28 cellular contexts compared by ENCODE assay signal in the genomic region with DNA sequence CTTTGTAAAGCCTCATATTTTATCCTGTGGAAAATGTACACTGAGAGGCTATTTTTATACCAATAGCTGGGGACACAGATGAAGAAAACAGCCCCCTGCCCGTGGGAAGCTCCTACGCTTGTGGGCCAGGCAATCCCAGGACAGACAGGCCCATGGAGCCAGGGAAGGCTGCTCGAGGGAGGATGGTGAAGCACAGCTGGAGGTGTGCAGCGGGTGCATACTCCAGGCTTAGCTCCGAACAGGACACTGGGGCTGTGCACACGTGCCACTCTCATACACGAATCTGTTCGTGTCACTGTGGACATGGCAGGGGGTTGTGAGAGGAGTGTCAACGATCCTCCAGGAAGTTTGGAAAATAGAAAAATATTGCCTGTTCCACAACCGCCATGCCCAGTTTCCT. TPM values are rescaled to one million over a fixed set of nuclear protein-coding genes. Genes with fewer than 3 reads are reported as not detected.
DNase-seq lines count a peak whose midpoint lies in the region; ATAC-seq and TF ChIP-seq lines count a peak whose summit lies in the region.
"Had no signal": no experiment of that assay in that cellular context is flagged by ENCODE, and none has a peak within 500 bp of the region (broad histone marks: within the 10 kb centered on the region; RNA-seq: fewer than 3 reads in every experiment).

No MANE protein-coding gene starts in this region.

- no peak for TF ChIP-seq POLR2A in IMR-90 (IDR thresholded peaks at IDR 0.05; ENCODE audit: low read depth, low read length)

- ATAC-seq in IMR-90 (ENCODE audit: low read depth): no peak
- no peak for ATAC-seq in Panc1
- no peak for ATAC-seq in CD4-positive, alpha-beta T cell (ENCODE audit: poor library complexity)
- ATAC-seq in GM19395 (IDR thresholded peaks at IDR 0.05; ENCODE audit: unreplicated experiment): no peak
- ATAC-seq: HCT116, K562 had no signal

- no peaks in the 10 kb centered on the region for H3K27me3 ChIP-seq in IMR-90 (ENCODE audit: control insufficient read depth, insufficient read depth, low read length)
- no peaks in the 10 kb centered on the region for H3K27me3 ChIP-seq in Panc1 (ENCODE audit: control insufficient read depth, insufficient read depth, low read length)
- H3K27me3 ChIP-seq in CD4-positive, alpha-beta T cell (ENCODE audit: control insufficient read depth, insufficient read depth, low read length): no peaks in the 10 kb centered on the region
- H3K27me3 ChIP-seq: SJSA1 had no signal

- H2AK5ac ChIP-seq in IMR-90 (ENCODE audit: low read depth, low read length): no peak overlapping the region; the same call in 1 of the 2 replicates

- H3K9ac ChIP-seq in IMR-90 (ENCODE audit: low read depth, low read length): no peak overlapping the region

- 93% methylated on average over 3 of the region's 10 CpGs; no CpG with 5 or more reads in 1 of the 2 experiments for WGBS in IMR-90 (ENCODE audit: extremely low coverage in 2 of 2, insufficient read length in 1 of 2), 2 experiments
- WGBS in mesodermal cell (ENCODE audit: insufficient coverage in 2 of 2), 2 experiments: 93 to 94% methylated on average over 9 to 10 of the region's 10 CpGs

- CTCF ChIA-PET in IMR-90 (lab: Yijun Ruan, JAX) (no interaction called here), Panc1 (lab: Charles Lee) (no interaction called here)
- CTCF ChIA-PET in CD4-positive, alpha-beta T cell (lab: Charles Lee): no interaction called here

- no peak overlapping the region for H2BK120ac ChIP-seq in IMR-90 (ENCODE audit: low read depth, low read length)

- H3K18ac ChIP-seq in IMR-90 (ENCODE audit: low read depth, low read length): no peak overlapping the region

- H2BK5ac ChIP-seq in IMR-90 (ENCODE audit: low read depth, low read length, poor library complexity, severe bottlenecking): no peak overlapping the region

- H3K27ac ChIP-seq in IMR-90 (ENCODE audit: insufficient read depth, low read length): no peak overlapping the region
- peak overlapping the region; percentile 67 for H3K27ac ChIP-seq in Panc1 (ENCODE audit: low read length)
- H3K27ac ChIP-seq in mesodermal cell (ENCODE audit: low read depth, low read length, severe bottlenecking): peak overlapping the region; percentile 49
- H3K27ac ChIP-seq in CD4-positive, alpha-beta T cell (ENCODE audit: low read depth, low read length): no peak overlapping the region
- H3K27ac ChIP-seq: C4-2B, SJSA1 had no signal

- no peak overlapping the region for H3K4me2 ChIP-seq in IMR-90 (ENCODE audit: low read depth, low read length)
- H3K4me2 ChIP-seq: A549 had no signal

- H3K4me1 Mint-ChIP-seq in progenitor cell of endocrine pancreas (ENCODE audit: low read depth) (no peaks in the 10 kb centered on the region), endothelial cell (ENCODE audit: unreplicated experiment) (peaks cover 16% of the 10 kb centered on the region)
- H3K4me1 Mint-ChIP-seq in CD4-positive, alpha-beta T cell (ENCODE audit: low read depth): no peaks in the 10 kb centered on the region
- H3K4me1 Mint-ChIP-seq: B cell; CD8-positive, alpha-beta memory T cell had no signal

- no peaks in the 10 kb centered on the region for H3K36me3 Mint-ChIP-seq in progenitor cell of endocrine pancreas (ENCODE audit: insufficient read depth)
- no peaks in the 10 kb centered on the region for H3K36me3 Mint-ChIP-seq in CD4-positive, alpha-beta T cell (ENCODE audit: low read depth)
- no peaks in the 10 kb centered on the region for H3K36me3 Mint-ChIP-seq in endothelial cell (ENCODE audit: low read depth, unreplicated experiment)
- H3K36me3 Mint-ChIP-seq: CD8-positive, alpha-beta memory T cell had no signal

- H2BK15ac ChIP-seq in IMR-90 (ENCODE audit: low read depth, low read length): no peak overlapping the region

- dilution Hi-C loops in IMR-90 (cut with HindIII; ENCODE audit: low sequenced_read_pairs, unreplicated experiment): no loop called here

- peak overlapping the region; percentile 17; the same call in 1 of the 2 replicates for H3K23ac ChIP-seq in IMR-90 (ENCODE audit: low read depth, low read length)

- intact Hi-C loops in IMR-90 (cut with micrococcal nuclease): no loop called here
- intact Hi-C loops in Panc1 (cut with micrococcal nuclease; ENCODE audit: unreplicated experiment): no loop called here
- intact Hi-C loops in CD4-positive, alpha-beta T cell (cut with DNase I, micrococcal nuclease): no loop called here

- POLR2A ChIA-PET in IMR-90 (lab: Charles Lee; ENCODE audit: unreplicated experiment) (no interaction called here), Panc1 (lab: Charles Lee) (no interaction called here)
- POLR2A ChIA-PET in CD4-positive, alpha-beta T cell (lab: Charles Lee): interaction anchor here (0.6 kb wide), 1 partner anchor 10 kb away, joined by 4 read pairs; no protein-coding TSS in a partner anchor

- H3K4me3 ChIP-seq in IMR-90 (ENCODE audit: insufficient read depth, low read depth, low read length) (no peak overlapping the region), Panc1 (ENCODE audit: low read depth in 2 of 2, low read length in 2 of 2) (no peak overlapping the region), mesodermal cell (ENCODE audit: extremely low read depth, insufficient read depth, low read length, poor library complexity, severe bottlenecking) (no peak overlapping the region)
- H3K4me3 ChIP-seq: A549, K562, SJSA1 had no signal

- no peak overlapping the region for H4K5ac ChIP-seq in IMR-90 (ENCODE audit: low read depth, low read length)

- H3K14ac ChIP-seq in IMR-90 (replicated peaks; ENCODE audit: low read depth, low read length): no peak overlapping the region

- peaks cover 2% of the 10 kb centered on the region for H3K36me3 ChIP-seq in IMR-90 (ENCODE audit: control insufficient read depth, insufficient read depth, low read length)
- no peaks in the 10 kb centered on the region for H3K36me3 ChIP-seq in Panc1 (ENCODE audit: control insufficient read depth, insufficient read depth, low read length)
- H3K36me3 ChIP-seq in mesodermal cell (ENCODE audit: control insufficient read depth, insufficient read depth, low read length): peaks cover 95% of the 10 kb centered on the region

- H3K9me3 ChIP-seq in IMR-90 (ENCODE audit: control insufficient read depth, insufficient read depth, low read length) (no peaks in the 10 kb centered on the region), Panc1 (ENCODE audit: control insufficient read depth, insufficient read depth, low read depth, low read length) (no peaks in the 10 kb centered on the region), mesodermal cell (ENCODE audit: control insufficient read depth, low read length) (no peaks in the 10 kb centered on the region)
- no peaks in the 10 kb centered on the region for H3K9me3 ChIP-seq in CD4-positive, alpha-beta T cell (ENCODE audit: control insufficient read depth, low read length)
- H3K9me3 ChIP-seq: A549, SJSA1 had no signal

- H2AFZ ChIP-seq in IMR-90 (replicated peaks; ENCODE audit: low read length, poor library complexity): no peak overlapping the region

- H3K56ac ChIP-seq in IMR-90 (ENCODE audit: extremely low read depth, insufficient read depth, low read length): no peak overlapping the region

- H4K8ac ChIP-seq in IMR-90 (ENCODE audit: low read depth in 2 of 2, low read length in 2 of 2): no peak overlapping the region

- H2BK20ac ChIP-seq in IMR-90 (ENCODE audit: low read depth, low read length): no peak overlapping the region

- in situ Hi-C loops in IMR-90 (cut with MboI; ENCODE audit: low sequenced_read_pairs): no loop called here
- in situ Hi-C loops in Panc1 (cut with HindIII; ENCODE audit: low pct_unique_long_range_greater_than_20kb, low sequenced_read_pairs): no loop called here

- H3K4me3 Mint-ChIP-seq in progenitor cell of endocrine pancreas (ENCODE audit: low read depth) (no peak overlapping the region), endothelial cell (ENCODE audit: unreplicated experiment) (no peak overlapping the region)
- no peak overlapping the region for H3K4me3 Mint-ChIP-seq in CD4-positive, alpha-beta T cell
- H3K4me3 Mint-ChIP-seq: B cell; CD8-positive, alpha-beta memory T cell had no signal

- no peak for DNase-seq in IMR-90
- no peak for DNase-seq in Panc1 (ENCODE audit: low read depth, low spot score)
- DNase-seq in progenitor cell of endocrine pancreas (ENCODE audit: low spot score, unreplicated experiment): no peak
- no peak for DNase-seq in Ammon's horn (ENCODE audit: low spot score)
- DNase-seq in CD4-positive, alpha-beta T cell: no peak
- DNase-seq in endothelial cell (ENCODE audit: low spot score): no peak
- DNase-seq: CD8-positive, alpha-beta memory T cell; DMS 273 treated with DMSO at 0.1 percent for 48 hours; EL; GDM1; Kasumi-1; NCI-H1092 treated with DMSO at 0.1 percent for 48 hours; NCI-H1436; NCI-H187; NCI-H2081 treated with DMSO at 0.1 percent for 48 hours; NCI-H2171; NCI-H226; NCI-H510A; NCI-H69; OCI-M1 had no signal

- no peak for TF ChIP-seq RAD21 in IMR-90 (IDR thresholded peaks at IDR 0.05; ENCODE audit: low read length)

- no peak overlapping the region for H2AK9ac ChIP-seq in IMR-90 (replicated peaks; ENCODE audit: low read depth, low read length, poor library complexity)

- H4K20me1 ChIP-seq in IMR-90 (ENCODE audit: insufficient read depth, low read length): peaks cover 22% of the 10 kb centered on the region

- H3K9me1 ChIP-seq in IMR-90 (ENCODE audit: insufficient read depth, low read length): peaks cover 29% of the 10 kb centered on the region; the same call in 1 of the 2 replicates

- H4K91ac ChIP-seq in IMR-90 (ENCODE audit: insufficient read depth, low read depth, low read length): no peak overlapping the region

- peaks cover 44 to 83% of the 10 kb centered on the region in 2 experiments for H3K79me1 ChIP-seq in IMR-90 (ENCODE audit: low read depth in 1 of 2, low read length in 2 of 2)

- H3K27ac Mint-ChIP-seq in progenitor cell of endocrine pancreas (peak overlapping the region; percentile 45), endothelial cell (ENCODE audit: unreplicated experiment) (no peak overlapping the region)
- no peak overlapping the region for H3K27ac Mint-ChIP-seq in CD4-positive, alpha-beta T cell
- H3K27ac Mint-ChIP-seq: B cell; CD8-positive, alpha-beta memory T cell had no signal

- H3K4me1 ChIP-seq in IMR-90 (ENCODE audit: control insufficient read depth, insufficient read depth, low read length): peaks cover 22% of the 10 kb centered on the region
- peaks cover 79% of the 10 kb centered on the region for H3K4me1 ChIP-seq in Panc1 (ENCODE audit: control insufficient read depth, insufficient read depth, low read length)
- H3K4me1 ChIP-seq in mesodermal cell (ENCODE audit: control insufficient read depth, insufficient read depth, low read length, poor library complexity, severe bottlenecking): peaks cover 37% of the 10 kb centered on the region

- no peaks in the 10 kb centered on the region for H3K9me3 Mint-ChIP-seq in progenitor cell of endocrine pancreas (ENCODE audit: low read depth)
- H3K9me3 Mint-ChIP-seq in CD4-positive, alpha-beta T cell: no peaks in the 10 kb centered on the region
- H3K9me3 Mint-ChIP-seq in endothelial cell (ENCODE audit: unreplicated experiment): no peaks in the 10 kb centered on the region
- H3K9me3 Mint-ChIP-seq: CD8-positive, alpha-beta memory T cell had no signal

- TF ChIP-seq CTCF in IMR-90 (conservative IDR thresholded peaks at IDR 0.05; ENCODE audit: low read depth, low read length) (no peak), Panc1 (IDR thresholded peaks at IDR 0.05) (no peak), progenitor cell of endocrine pancreas (IDR thresholded peaks at IDR 0.05; ENCODE audit: unreplicated experiment) (no peak), endothelial cell (IDR thresholded peaks at IDR 0.05; ENCODE audit: unreplicated experiment) (no peak)
- no peak for TF ChIP-seq CTCF in CD4-positive, alpha-beta T cell (IDR thresholded peaks at IDR 0.05)

- H3K4ac ChIP-seq in IMR-90 (ENCODE audit: low read depth, low read length): no peak overlapping the region

- no peaks in the 10 kb centered on the region for H3K27me3 Mint-ChIP-seq in progenitor cell of endocrine pancreas
- no peaks in the 10 kb centered on the region for H3K27me3 Mint-ChIP-seq in CD4-positive, alpha-beta T cell
- peaks cover 1% of the 10 kb centered on the region for H3K27me3 Mint-ChIP-seq in endothelial cell (ENCODE audit: unreplicated experiment)

- BruUV-seq in IMR-90 (replicated peaks; lab: Mats Ljungman, UMichigan) (no TSS peak), Panc1 (replicated peaks; lab: Mats Ljungman, UMichigan) (no TSS peak)

RNA-seq across cellular contexts. Expression of gene SMAD6, which starts 36.1 kb away (rescaled TPM):
- total RNA-seq in IMR-90 (2012; rRNA removed) (3.6 and 4.8 TPM in 2 replicates), Panc1 (2021; ENCODE audit: unreplicated experiment) (45.9 TPM), progenitor cell of endocrine pancreas (35.5 and 38.9 TPM in 2 replicates), endothelial cell (ENCODE audit: unreplicated experiment) (21.3 TPM)
- polyA plus RNA-seq in IMR-90 (2012; rRNA removed): 8.5 and 13.6 TPM in 2 replicates
- 4.7 and 9.3 TPM in 2 replicates for polyA plus RNA-seq in IMR-90 (2012; cell fraction: cytosol; rRNA removed)
- polyA plus RNA-seq in IMR-90 (2012; cell fraction: nucleus; rRNA removed; ENCODE audit: low replicate concordance): 17.3 and 42.6 TPM in 2 replicates
- 52.1 TPM for polyA plus RNA-seq in Panc1 (2012; ENCODE audit: insufficient read length)
- polyA plus RNA-seq in mesodermal cell (2013, experiment 1 of 2): 111 TPM
- 96.8 TPM for polyA plus RNA-seq in mesodermal cell (2013, experiment 2 of 2)
- total RNA-seq in CD4-positive, alpha-beta T cell: under 1 TPM; 0.59 to 0.69 TPM
- polyA plus RNA-seq: CD8-positive, alpha-beta memory T cell had no signal

Comparison
In these comparisons a context has a peak if more than half of its experiments do, and no peak if none do; other contexts are left out.
1. H3K27ac ChIP-seq: peak in Panc1 (single experiment) and mesodermal cell (single experiment); none in IMR-90 (single experiment) and CD4-positive, alpha-beta T cell (single experiment).